8 cellular contexts compared by ENCODE assay signal in the genomic region with DNA sequence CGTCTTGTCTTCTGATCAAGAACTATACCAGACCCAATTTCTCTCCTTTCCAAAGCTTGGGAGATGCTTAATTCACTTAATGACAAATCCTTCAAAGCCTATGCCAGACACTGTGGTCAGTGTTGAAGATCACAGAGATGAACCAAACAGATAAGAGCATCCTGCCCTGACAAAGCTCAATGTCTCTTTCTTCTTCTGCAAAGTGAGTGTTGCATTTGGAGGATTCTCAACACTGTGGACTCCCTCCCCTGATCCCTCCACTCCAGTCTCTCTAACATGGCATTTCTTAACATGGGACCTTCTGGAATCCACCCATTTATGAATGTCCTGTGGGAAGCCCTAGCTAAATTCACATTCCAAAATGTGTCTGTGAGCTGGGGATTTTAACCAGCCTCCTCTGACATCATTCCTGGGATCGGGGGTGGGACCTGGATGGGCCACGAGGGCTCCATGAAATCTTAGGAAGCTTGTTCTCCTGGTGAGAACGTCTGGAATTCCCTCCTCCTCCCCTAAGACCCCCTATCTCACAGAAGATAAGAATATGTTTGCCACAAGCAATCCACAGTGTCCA. TPM values are rescaled to one million over a fixed set of nuclear protein-coding genes. Genes with fewer than 3 reads are reported as not detected.
A peak's percentile ranks its signal among the peaks of the same experiment; 100 is the strongest.
DNase-seq lines count a peak whose midpoint lies in the region; ATAC-seq, FAIRE-seq and TF ChIP-seq lines count a peak whose summit lies in the region.

No MANE protein-coding gene starts in this region.

- no peak overlapping the region for H2AFZ ChIP-seq in astrocyte (ENCODE audit: low read depth, low read length)

- H3K27me3 Mint-ChIP-seq in astrocyte (ENCODE audit: low read depth, unreplicated experiment): peaks cover 14% of the 10 kb centered on the region

- H3K4me3 Mint-ChIP-seq in astrocyte (ENCODE audit: unreplicated experiment): no peak overlapping the region

- no peak overlapping the region for H3K27ac Mint-ChIP-seq in astrocyte (ENCODE audit: unreplicated experiment)

- no peaks in the 10 kb centered on the region for H3K79me2 ChIP-seq in astrocyte (ENCODE audit: insufficient read depth, low read length)

- H3K4me2 ChIP-seq in astrocyte (ENCODE audit: low read length): peak overlapping the region; percentile 32

- H3K4me1 Mint-ChIP-seq in astrocyte (ENCODE audit: low read depth, unreplicated experiment): peaks cover 18% of the 10 kb centered on the region

- no peak overlapping the region for H3K4me3 ChIP-seq in astrocyte (ENCODE audit: insufficient read depth, low read depth, low read length)

- FAIRE-seq in GM12892 (lab: Jason Lieb, UNC) (peak; percentile 38), astrocyte (lab: Jason Lieb, UNC) (no peak)

- DNase-seq in GM12892 (ENCODE audit: insufficient read length) (no peak), astrocyte (ENCODE audit: low read depth) (peak; percentile 31), posterior vena cava (ENCODE audit: low spot score) (peak; percentile 50), NCI-H345 treated with DMSO at 0.1 percent for 48 hours (lab: John Stamatoyannopoulos, UW; ENCODE audit: unreplicated experiment) (no peak), SIG-M5 (lab: John Stamatoyannopoulos, UW) (no peak), NCI-H1105 (lab: John Stamatoyannopoulos, UW) (no peak), cortex of kidney (lab: John Stamatoyannopoulos, UW) (no peak)

- no peaks in the 10 kb centered on the region for H3K36me3 ChIP-seq in astrocyte (ENCODE audit: insufficient read depth, low read length)

- H3K27me3 ChIP-seq in astrocyte (ENCODE audit: insufficient read depth, low read length): no peaks in the 10 kb centered on the region

- H4K20me1 ChIP-seq in astrocyte (ENCODE audit: insufficient read depth, low read length): no peaks in the 10 kb centered on the region

- no peak for TF ChIP-seq POLR2A in GM12892 (IDR thresholded peaks at IDR 0.05; ENCODE audit: low read depth, low read length)

- no peak for TF ChIP-seq CTCF in astrocyte (IDR thresholded peaks at IDR 0.05; ENCODE audit: insufficient read depth, low read depth, low read length)

- H3K9me3 ChIP-seq in astrocyte (ENCODE audit: insufficient read depth, low read depth, low read length): no peaks in the 10 kb centered on the region

- no peak overlapping the region for H3K9ac ChIP-seq in astrocyte (ENCODE audit: low read length)

- H3K27ac ChIP-seq in astrocyte (ENCODE audit: low read depth, low read length): no peak overlapping the region

- peak; percentile 12 for ATAC-seq in HG03135 (IDR thresholded peaks at IDR 0.05; ENCODE audit: unreplicated experiment)

- intact Hi-C loops in posterior vena cava (cut with DNase I): no loop called here

- H3K36me3 Mint-ChIP-seq in astrocyte (ENCODE audit: low read depth, unreplicated experiment): no peaks in the 10 kb centered on the region

- H3K9me3 Mint-ChIP-seq in astrocyte (ENCODE audit: unreplicated experiment): peaks cover 4% of the 10 kb centered on the region

- H3K4me1 ChIP-seq in astrocyte (ENCODE audit: insufficient read depth, low read length): peaks cover 26% of the 10 kb centered on the region

RNA-seq across cellular contexts. Expression of gene SYNE3, which starts 20.3 kb away (rescaled TPM):
- polyA plus RNA-seq in GM12892 (2012; ENCODE audit: missing spikeins): 7.7 TPM
- total RNA-seq in astrocyte: 2.5 TPM in 2 replicates
- total RNA-seq in posterior vena cava: 10 to 100 TPM; 35.7 to 40.0 TPM

RNA-seq across cellular contexts. Expression of gene GLRX5, which starts 38.7 kb away (rescaled TPM):
- polyA plus RNA-seq in GM12892 (2012; ENCODE audit: missing spikeins): 46.2 TPM
- total RNA-seq in astrocyte (50.1 and 50.5 TPM in 2 replicates), posterior vena cava (10 to 100 TPM; 21.7 to 25.6 TPM)

Comparison
In these comparisons a context has a peak if more than half of its experiments do, and no peak if none do; other contexts are left out.
1. DNase-seq: peak in astrocyte (single experiment) and posterior vena cava (single experiment); none in GM12892 (single experiment), NCI-H345 treated with DMSO at 0.1 percent for 48 hours (single experiment), SIG-M5 (single experiment), NCI-H1105 (single experiment) and cortex of kidney (single experiment).
2. RNA of gene SYNE3, which starts 20.3 kb away (total RNA-seq): 35.7 to 40.0 TPM in posterior vena cava; 2.5 TPM in astrocyte; every median in the first group is over 10 times any median in the second.